In genomic region chr18:23867011-23867410, GRCh38 we compare ENCODE assay signal across 19 cellular contexts.
DNase-seq lines count a peak whose midpoint lies in the region; FAIRE-seq and TF ChIP-seq lines count a peak whose summit lies in the region.
"Had no signal": no experiment of that assay in that cellular context is flagged by ENCODE, and none has a peak within 500 bp of the region (broad histone marks: within the 10 kb centered on the region; RNA-seq: fewer than 3 reads in every experiment).

No MANE protein-coding gene starts in this region.

- H2BK5ac ChIP-seq in trophoblast cell (ENCODE audit: low read depth, low read length, poor library complexity), result no peak overlapping the region

- TF ChIP-seq POLR2A in GM12891 (IDR thresholded peaks at IDR 0.05; ENCODE audit: low read depth, low read length), result no peak

- no CpG with 5 or more reads among the region's 5 CpGs for WGBS in trophoblast cell (ENCODE audit: extremely low coverage, insufficient coverage, insufficient read length)

- no peak overlapping the region for H3K14ac ChIP-seq in trophoblast cell (ENCODE audit: low read length)

- H3K4me2 ChIP-seq in BLaER1 (peak overlapping the region; percentile 86), trophoblast cell (ENCODE audit: low read length) (no peak overlapping the region)

- H3K4me3 ChIP-seq in BLaER1 (no peak overlapping the region), trophoblast cell (ENCODE audit: low read depth, low read length) (peak overlapping the region; percentile 58)
- H3K4me3 ChIP-seq: GM12878 had no signal

- no peak overlapping the region for H4K91ac ChIP-seq in trophoblast cell (ENCODE audit: low read depth, low read length)

- H4K8ac ChIP-seq in trophoblast cell (ENCODE audit: low read depth, low read length), result no peak overlapping the region

- H3K79me2 ChIP-seq in trophoblast cell (ENCODE audit: control insufficient read depth, insufficient read depth, low read length, poor library complexity), result no peaks in the 10 kb centered on the region

- H2AK5ac ChIP-seq in trophoblast cell (ENCODE audit: low read length), result no peak overlapping the region

- DNase-seq in GM12891 (ENCODE audit: insufficient read length, low spot score), result no peak
- DNase-seq in RPMI8226, result peak; percentile 51
- DNase-seq in trophoblast cell, result no peak
- no peak for DNase-seq in DMS79 (lab: John Stamatoyannopoulos, UW)
- DNase-seq in NCI-H2107 (lab: John Stamatoyannopoulos, UW), result no peak
- no peak for DNase-seq in SHP77 (lab: John Stamatoyannopoulos, UW)
- DNase-seq: Calu3, DMS53, GOT3, MV-4-11, NCI-H1436, NCI-H510A treated with DMSO at 0.1 percent for 48 hours, SHP77 treated with DMSO at 0.1 percent for 48 hours had no signal

- no peak for FAIRE-seq in GM12891 (lab: Jason Lieb, UNC)
- FAIRE-seq: A204.1, G401.6, GM12878, GM18507, RCC 7860 had no signal

- H3K18ac ChIP-seq in trophoblast cell (ENCODE audit: low read length), result no peak overlapping the region

- H2BK120ac ChIP-seq in trophoblast cell (ENCODE audit: insufficient read depth, low read length, poor library complexity), result no peak overlapping the region

- H3K9ac ChIP-seq in BLaER1, result peak overlapping the region; percentile 85
- H3K9ac ChIP-seq in trophoblast cell (ENCODE audit: low read length), result no peak overlapping the region

- H2BK12ac ChIP-seq in trophoblast cell (ENCODE audit: low read length), result no peak overlapping the region

- H3K27ac ChIP-seq in BLaER1 (peak overlapping the region; percentile 99), trophoblast cell (ENCODE audit: low read depth, low read length) (no peak overlapping the region)

- no peak overlapping the region for H3K23ac ChIP-seq in trophoblast cell (ENCODE audit: low read length)

- H3K4me1 ChIP-seq in BLaER1 (peaks cover 98% of the 10 kb centered on the region), trophoblast cell (ENCODE audit: control insufficient read depth in 1 of 2, insufficient read depth in 2 of 2, low read length in 2 of 2) (no peaks in the 10 kb centered on the region)

- no peaks in the 10 kb centered on the region for H3K9me3 ChIP-seq in BLaER1
- H3K9me3 ChIP-seq in trophoblast cell (ENCODE audit: insufficient read depth, low read depth, low read length), result no peaks in the 10 kb centered on the region

- H3K4ac ChIP-seq in trophoblast cell (ENCODE audit: low read depth, low read length), result no peak overlapping the region

- no peak overlapping the region for H4K12ac ChIP-seq in trophoblast cell (ENCODE audit: low read depth, low read length)

- H3K79me1 ChIP-seq in trophoblast cell (ENCODE audit: low read length), result no peaks in the 10 kb centered on the region

- no peaks in the 10 kb centered on the region for H3K27me3 ChIP-seq in BLaER1
- H3K27me3 ChIP-seq in trophoblast cell (ENCODE audit: insufficient read depth, low read length), result no peaks in the 10 kb centered on the region

- H4K20me1 ChIP-seq in BLaER1, result no peaks in the 10 kb centered on the region

- H2AFZ ChIP-seq in trophoblast cell (ENCODE audit: insufficient read depth, low read length, poor library complexity), result no peak overlapping the region

- H3K36me3 ChIP-seq in BLaER1 (no peaks in the 10 kb centered on the region), trophoblast cell (ENCODE audit: control insufficient read depth in 1 of 2, insufficient read depth in 2 of 2, low read length in 2 of 2) (no peaks in the 10 kb centered on the region)

TF ChIP-seq in GM12891, 5 proteins besides CTCF, POLR2A, EP300 and RAD21:
- no peak for TF ChIP-seq PAX5 (IDR thresholded peaks at IDR 0.05; ENCODE audit: insufficient read depth, low read length, severe bottlenecking)
- no peak for TF ChIP-seq TAF1 (IDR thresholded peaks at IDR 0.05; ENCODE audit: low read depth, low read length)
- TF ChIP-seq SPI1 (IDR thresholded peaks at IDR 0.05; ENCODE audit: low read depth, low read length), result 0 out of 2 replicates have a peak, but pooled peaks have one; percentile 2
- TF ChIP-seq POU2F2 (IDR thresholded peaks at IDR 0.05; ENCODE audit: low read depth, low read length), result no peak
